16 cellular contexts compared by ENCODE assay signal in the genomic region with DNA sequence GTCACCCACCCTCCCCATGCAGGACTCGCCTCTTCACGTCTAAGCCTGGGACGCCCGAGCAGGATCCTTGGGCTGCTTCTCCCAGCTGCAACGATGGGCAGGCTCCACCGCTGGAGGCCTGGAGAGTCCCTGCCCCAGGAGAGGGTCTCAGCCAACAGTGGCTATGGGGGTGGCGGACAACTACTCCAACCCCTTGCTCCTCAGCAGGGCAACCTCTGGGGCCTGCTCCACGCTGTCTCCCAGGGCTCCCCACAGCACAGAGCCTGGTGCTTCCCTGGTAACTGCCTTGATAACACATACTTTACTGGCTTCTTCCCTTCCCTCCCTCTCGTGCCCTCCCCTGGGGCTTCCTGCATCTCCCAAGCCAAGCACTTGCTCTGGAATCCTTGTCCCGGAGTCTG.
DNase-seq lines count a peak whose midpoint lies in the region; ATAC-seq and TF ChIP-seq lines count a peak whose summit lies in the region.
"Had no signal": no experiment of that assay in that cellular context is flagged by ENCODE, and none has a peak within 500 bp of the region (broad histone marks: within the 10 kb centered on the region; RNA-seq: fewer than 3 reads in every experiment).

No MANE protein-coding gene starts in this region.

- no TSS peak for BruUV-seq in Panc1 (replicated peaks; lab: Mats Ljungman, UMichigan)
- BruUV-seq in OCI-LY7 (replicated peaks; lab: Mats Ljungman, UMichigan): no TSS peak

- intact Hi-C loops in Panc1 (cut with micrococcal nuclease; ENCODE audit: unreplicated experiment) (no loop called here), OCI-LY7 (cut with micrococcal nuclease; ENCODE audit: unreplicated experiment) (no loop called here), body of pancreas (cut with DNase I) (no loop called here)

- TF ChIP-seq CTCF in Panc1 (IDR thresholded peaks at IDR 0.05) (no peak), type B pancreatic cell (conservative IDR thresholded peaks at IDR 0.05) (no peak), OCI-LY7 (conservative IDR thresholded peaks at IDR 0.05; ENCODE audit: low read length) (no peak), body of pancreas (IDR thresholded peaks at IDR 0.05) (no peak)

- H4K20me1 ChIP-seq in OCI-LY7 (ENCODE audit: insufficient read depth, low read length): no peaks in the 10 kb centered on the region
- H4K20me1 ChIP-seq: BLaER1 treated with 17β-estradiol and CSF1 and Interleukin-3, amounts not matched to agents 10 nM and 100 nM had no signal

- H3K4me1 ChIP-seq in Panc1 (ENCODE audit: control insufficient read depth, insufficient read depth, low read length): no peaks in the 10 kb centered on the region
- H3K4me1 ChIP-seq in OCI-LY7 (ENCODE audit: insufficient read depth, low read length, poor library complexity, severe bottlenecking): no peaks in the 10 kb centered on the region
- no peaks in the 10 kb centered on the region for H3K4me1 ChIP-seq in body of pancreas

- H3K36me3 ChIP-seq in Panc1 (ENCODE audit: control insufficient read depth, insufficient read depth, low read length) (no peaks in the 10 kb centered on the region), OCI-LY7 (ENCODE audit: insufficient read depth, low read length) (no peaks in the 10 kb centered on the region), body of pancreas (replicated peaks in 1 of 2; ENCODE audit: insufficient read depth in 1 of 2, low read depth in 2 of 2) (no peaks in the 10 kb centered on the region)
- H3K36me3 ChIP-seq: BLaER1 treated with 17β-estradiol and CSF1 and Interleukin-3, amounts not matched to agents 10 nM and 100 nM had no signal

- H3K9me3 ChIP-seq in Panc1 (ENCODE audit: control insufficient read depth, insufficient read depth, low read depth, low read length) (no peaks in the 10 kb centered on the region), OCI-LY7 (ENCODE audit: low read length) (no peaks in the 10 kb centered on the region), body of pancreas (no peaks in the 10 kb centered on the region)

- no peak overlapping the region for H3K27ac ChIP-seq in Panc1 (ENCODE audit: low read length)
- no peak overlapping the region for H3K27ac ChIP-seq in OCI-LY7 (ENCODE audit: low read depth, low read length, poor library complexity, severe bottlenecking)
- no peak overlapping the region for H3K27ac ChIP-seq in body of pancreas
- H3K27ac ChIP-seq: BLaER1 treated with 17β-estradiol and CSF1 and Interleukin-3, amounts not matched to agents 10 nM and 100 nM; PC-9; SK-N-MC had no signal

- TF ChIP-seq POLR2A in body of pancreas (IDR thresholded peaks at IDR 0.05): no peak

- H3K79me2 ChIP-seq in OCI-LY7 (ENCODE audit: insufficient read depth, low read depth, low read length): no peaks in the 10 kb centered on the region

- in situ Hi-C loops in Panc1 (cut with HindIII; ENCODE audit: low pct_unique_long_range_greater_than_20kb, low sequenced_read_pairs): no loop called here

- H3K4me3 ChIP-seq in Panc1 (ENCODE audit: low read depth in 2 of 2, low read length in 2 of 2): no peak overlapping the region
- no peak overlapping the region for H3K4me3 ChIP-seq in OCI-LY7 (ENCODE audit: low read depth, low read length, poor library complexity, severe bottlenecking)
- no peak overlapping the region for H3K4me3 ChIP-seq in body of pancreas
- H3K4me3 ChIP-seq: BLaER1 treated with 17β-estradiol and CSF1 and Interleukin-3, amounts not matched to agents 10 nM and 100 nM; GM23338; PC-9; SK-N-MC had no signal

- DNase-seq in ELR (ENCODE audit: low read depth): peak; percentile 15
- no peak for DNase-seq in Panc1 (ENCODE audit: low read depth, low spot score)
- peak; percentile 87 for DNase-seq in mesenteric fat pad (ENCODE audit: low spot score)
- DNase-seq in type B pancreatic cell (ENCODE audit: extremely low spot score, unreplicated experiment): peak; percentile 57
- DNase-seq in OCI-LY7 (ENCODE audit: low spot score): no peak
- no peak for DNase-seq in body of pancreas
- DNase-seq in T-helper 2 cell: no peak
- DNase-seq: DMS 273 treated with DMSO at 0.1 percent for 48 hours, KBM-7, NCI-H1092 treated with DMSO at 0.1 percent for 48 hours, NCI-H1694, NCI-H2107, PC-9 had no signal

- no peaks in the 10 kb centered on the region for H3K9me2 ChIP-seq in OCI-LY7 (ENCODE audit: insufficient read depth, low read length)

- POLR2A ChIA-PET in Panc1 (lab: Charles Lee) (no interaction called here), OCI-LY7 (lab: Charles Lee) (no interaction called here)

- H3K36me3 Mint-ChIP-seq in type B pancreatic cell: no peaks in the 10 kb centered on the region

- peaks cover 3% of the 10 kb centered on the region for H3K27me3 Mint-ChIP-seq in type B pancreatic cell

- no peak overlapping the region for H3K27ac Mint-ChIP-seq in type B pancreatic cell
- H3K27ac Mint-ChIP-seq: GM23338 had no signal

- ATAC-seq in Panc1 (peak; percentile 39; the same call in 1 of the 2 replicates), body of pancreas (no peak)

- no peak overlapping the region for H3K4me3 Mint-ChIP-seq in type B pancreatic cell
- H3K4me3 Mint-ChIP-seq: GM23338 had no signal

- CTCF ChIA-PET in Panc1 (lab: Charles Lee): no interaction called here
- CTCF ChIA-PET in OCI-LY7 (lab: Charles Lee; ENCODE audit: unreplicated experiment): no interaction called here

- no peak overlapping the region for H2AFZ ChIP-seq in OCI-LY7 (ENCODE audit: low read length)
- H2AFZ ChIP-seq: GM23338, PC-9 had no signal

- no peaks in the 10 kb centered on the region for H3K4me1 Mint-ChIP-seq in type B pancreatic cell (ENCODE audit: unreplicated experiment)
- H3K4me1 Mint-ChIP-seq: GM23338 had no signal

- H3K9me3 Mint-ChIP-seq in type B pancreatic cell: peaks cover 4% of the 10 kb centered on the region
- H3K9me3 Mint-ChIP-seq: GM23338 had no signal

- 71 to 76% methylated on average over 10 of the region's 10 CpGs for WGBS in body of pancreas, 2 donors

- H3K4me2 ChIP-seq in OCI-LY7 (ENCODE audit: low read length): no peak overlapping the region
- H3K4me2 ChIP-seq: BLaER1 treated with 17β-estradiol and CSF1 and Interleukin-3, amounts not matched to agents 10 nM and 100 nM; GM23338; PC-9 had no signal

- H3K27me3 ChIP-seq in Panc1 (ENCODE audit: control insufficient read depth, insufficient read depth, low read length) (no peaks in the 10 kb centered on the region), body of pancreas (no peaks in the 10 kb centered on the region)
- H3K27me3 ChIP-seq: BLaER1 treated with 17β-estradiol and CSF1 and Interleukin-3, amounts not matched to agents 10 nM and 100 nM had no signal

Comparison
In these comparisons a context has a peak if more than half of its experiments do, and no peak if none do; other contexts are left out.
1. DNase-seq: peak in ELR (single experiment), mesenteric fat pad (single experiment) and type B pancreatic cell (single experiment); none in Panc1 (single experiment), OCI-LY7 (single experiment), body of pancreas (0 of 4) and T-helper 2 cell (0 of 5).